17 cellular contexts compared by ENCODE assay signal in the genomic region with DNA sequence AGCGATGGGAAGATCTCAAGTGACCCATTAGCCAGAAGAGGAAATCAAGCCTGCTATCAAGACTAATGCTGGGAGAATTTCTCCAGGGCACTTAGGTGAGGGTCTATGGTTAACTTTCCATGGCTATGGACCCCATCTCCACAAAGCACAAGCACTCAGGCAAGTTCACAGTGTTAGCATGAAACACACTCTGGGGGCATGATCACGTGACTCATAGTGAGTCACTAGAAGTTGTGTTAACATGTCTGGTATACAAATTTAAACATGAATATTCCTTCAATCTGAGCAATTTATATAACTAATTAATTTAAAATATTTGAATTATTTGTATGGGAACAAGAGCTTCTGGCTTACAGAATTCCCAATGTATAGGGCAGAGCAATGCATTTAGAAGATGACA.
"Had no signal": no experiment of that assay in that cellular context is flagged by ENCODE, and none has a peak within 500 bp of the region (broad histone marks: within the 10 kb centered on the region; RNA-seq: fewer than 3 reads in every experiment).

No MANE protein-coding gene starts in this region.

- H3K27ac Mint-ChIP-seq: activated CD4-positive, alpha-beta T cell treated with anti-CD3 and anti-CD28 coated beads for 36 hours; activated CD8-positive, alpha-beta T cell treated with anti-CD3 and anti-CD28 coated beads, Interleukin-2, amount 10 ng/mL, durations not matched to agents 7 days and 5 days; activated T-helper 1 cell treated with anti-CD3 and anti-CD28 coated beads, Interleukin-12 subunit alpha, Interleukin-12 subunit beta, Interleukin-2, Interleukin-4 antibody, amounts not matched to agents 30 ng/mL and 10 ng/mL and 1 ng/mL, durations not matched to agents 14 hours and 24 hours and 36 hours; memory B cell; nephron had no signal

- H3K36me3 ChIP-seq: cardiac muscle cell, colonic mucosa, prostate gland, stomach, thyroid gland had no signal

- H3K4me3 ChIP-seq: cardiac muscle cell, colonic mucosa, prostate gland, stomach, thyroid gland had no signal

- H3K9me3 ChIP-seq: colonic mucosa, prostate gland, stomach, thyroid gland had no signal

- DNase-seq: activated CD4-positive, alpha-beta T cell treated with anti-CD3 and anti-CD28 coated beads for 36 hours; activated CD8-positive, alpha-beta T cell treated with anti-CD3 and anti-CD28 coated beads, Interleukin-2, amount 10 ng/mL, durations not matched to agents 7 days and 5 days; activated naive CD4-positive, alpha-beta T cell; aorta; colonic mucosa; hippocampal formation; left colon; stimulated activated CD4-positive, alpha-beta T cell treated with anti-CD3 and anti-CD28 coated beads, Interleukin-4, amount 100 ng/mL, for 1 hour; stomach; T1000; thyroid gland had no signal

- H3K4me3 Mint-ChIP-seq: activated CD4-positive, alpha-beta T cell treated with anti-CD3 and anti-CD28 coated beads for 36 hours; activated CD8-positive, alpha-beta T cell treated with anti-CD3 and anti-CD28 coated beads, Interleukin-2, amount 10 ng/mL, durations not matched to agents 7 days and 5 days; activated T-helper 1 cell treated with anti-CD3 and anti-CD28 coated beads, Interleukin-12 subunit alpha, Interleukin-12 subunit beta, Interleukin-2, Interleukin-4 antibody, amounts not matched to agents 30 ng/mL and 10 ng/mL and 1 ng/mL, durations not matched to agents 14 hours and 24 hours and 36 hours; memory B cell; nephron had no signal

- H3K4me1 ChIP-seq: colonic mucosa, prostate gland, stomach, thyroid gland had no signal

- H3K4me1 Mint-ChIP-seq: activated CD4-positive, alpha-beta T cell treated with anti-CD3 and anti-CD28 coated beads for 36 hours; memory B cell had no signal

- H3K9me3 Mint-ChIP-seq: activated T-helper 1 cell treated with anti-CD3 and anti-CD28 coated beads, Interleukin-12 subunit alpha, Interleukin-12 subunit beta, Interleukin-2, Interleukin-4 antibody, amounts not matched to agents 30 ng/mL and 10 ng/mL and 1 ng/mL, durations not matched to agents 14 hours and 24 hours and 36 hours; memory B cell; nephron had no signal

- ATAC-seq: activated CD4-positive, alpha-beta T cell treated with anti-CD3 and anti-CD28 coated beads for 36 hours; activated CD8-positive, alpha-beta T cell treated with anti-CD3 and anti-CD28 coated beads, Interleukin-2, amount 10 ng/mL, durations not matched to agents 7 days and 5 days; left colon had no signal

- H3K27ac ChIP-seq: cardiac muscle cell, colonic mucosa, prostate gland, stomach, thyroid gland, VCaP had no signal

- H3K36me3 Mint-ChIP-seq: memory B cell had no signal

- H3K27me3 ChIP-seq: cardiac muscle cell, colonic mucosa, stomach, thyroid gland had no signal
